12 cellular contexts compared by ENCODE assay signal in the genomic region with DNA sequence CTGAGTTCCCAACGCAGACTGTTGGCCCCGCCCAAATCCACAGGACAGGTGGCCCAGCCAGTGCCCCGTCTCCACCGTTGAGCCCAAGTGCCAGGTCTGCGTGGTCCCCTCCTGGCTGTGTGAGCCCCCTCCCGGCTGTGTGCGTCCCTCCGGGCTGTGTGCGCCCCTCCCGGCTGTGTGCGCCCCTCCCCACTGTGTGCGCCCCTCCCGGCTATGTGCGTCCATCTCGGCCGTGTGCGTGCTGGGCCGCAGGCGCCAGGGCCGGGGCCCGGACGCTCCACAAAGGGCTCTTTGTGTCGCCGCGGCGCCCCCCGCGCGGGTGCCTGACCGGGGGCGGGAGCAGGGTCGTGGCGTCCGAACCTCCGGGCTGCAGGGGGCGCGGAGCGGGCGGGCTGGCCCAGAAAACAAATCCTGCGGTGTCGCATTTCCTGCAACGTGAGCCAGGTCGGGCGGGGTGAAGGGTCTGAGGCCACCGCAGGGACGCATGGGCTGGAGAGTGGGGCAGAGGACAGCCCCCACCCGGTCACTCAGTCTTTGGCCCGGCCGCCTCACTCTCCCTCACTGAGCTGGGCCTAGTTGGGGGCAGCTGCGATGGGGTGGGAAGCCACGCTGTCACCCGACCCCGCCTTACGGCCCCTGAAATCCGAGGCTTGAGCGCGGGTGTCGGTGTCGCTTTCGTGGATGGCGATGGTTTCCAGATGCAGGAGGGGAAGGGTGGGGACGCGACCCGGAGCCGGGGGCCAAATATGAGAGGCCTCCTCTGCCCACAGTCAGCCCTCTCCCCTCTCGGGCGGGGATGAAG. TPM values are rescaled to one million over a fixed set of nuclear protein-coding genes. Genes with fewer than 3 reads are reported as not detected.
DNase-seq lines count a peak whose midpoint lies in the region; ATAC-seq, FAIRE-seq and TF ChIP-seq lines count a peak whose summit lies in the region.
"Had no signal": no experiment of that assay in that cellular context is flagged by ENCODE, and none has a peak within 500 bp of the region (broad histone marks: within the 10 kb centered on the region; RNA-seq: fewer than 3 reads in every experiment).

No MANE protein-coding gene starts in this region.

- H3K36me3 ChIP-seq in Caco-2 (ENCODE audit: control insufficient read depth, insufficient read depth, low read length) (no peaks in the 10 kb centered on the region), HUES64 (ENCODE audit: insufficient read depth, low read length) (no peaks in the 10 kb centered on the region), K562 (ENCODE audit: control insufficient read depth, insufficient read depth, low read length) (no peaks in the 10 kb centered on the region; the same call in 2 of the 3 replicates), mucosa of descending colon (ENCODE audit: low read depth) (no peaks in the 10 kb centered on the region), small intestine (ENCODE audit: control insufficient read depth in 2 of 2, insufficient read depth in 2 of 2, low read length in 2 of 2) (no peaks in the 10 kb centered on the region)
- H3K36me3 ChIP-seq: left lung, upper lobe of left lung had no signal

- H3K9ac ChIP-seq in HUES64 (ENCODE audit: low read depth, low read length) (peak overlapping the region; percentile 43), K562 (ENCODE audit: insufficient read depth in 1 of 2, low read depth in 2 of 2, low read length in 2 of 2) (peak overlapping the region in 1 of 2 experiments; percentile 45; a peak in 1 of 4 replicates)

- TF ChIP-seq RAD21 in K562 (CRISPR knock-in tag; conservative IDR thresholded peaks at IDR 0.05 in 1 of 2, IDR thresholded peaks at IDR 0.05 in 1 of 2), result no peak

- intact Hi-C loops in Caco-2 (cut with micrococcal nuclease; ENCODE audit: unreplicated experiment) (no loop called here), K562 (cut with micrococcal nuclease) (no loop called here), mucosa of descending colon (cut with DNase I, micrococcal nuclease) (no loop called here)

- FAIRE-seq in K562 (lab: Jason Lieb, UNC) (peak; percentile 51), small intestine (lab: Jason Lieb, UNC) (no peak)
- FAIRE-seq: G401.6 had no signal

- no peak overlapping the region for H3K27ac Mint-ChIP-seq in Caco-2 (ENCODE audit: unreplicated experiment)

- H3K9me3 ChIP-seq in Caco-2 (no peaks in the 10 kb centered on the region), HUES64 (ENCODE audit: insufficient read depth, low read depth, low read length) (no peaks in the 10 kb centered on the region), K562 (replicated peaks; ENCODE audit: control insufficient read depth, insufficient read depth, low read depth, low read length) (no peaks in the 10 kb centered on the region), mucosa of descending colon (no peaks in the 10 kb centered on the region), small intestine (ENCODE audit: control insufficient read depth, low read depth) (no peaks in the 10 kb centered on the region)
- H3K9me3 ChIP-seq: left lung, upper lobe of left lung had no signal

- ATAC-seq in K562 (0 out of 3 replicates have a peak, but pooled peaks have one; percentile 4), mucosa of descending colon (no peak)

- H3K4me1 Mint-ChIP-seq in Caco-2 (ENCODE audit: low read depth, unreplicated experiment), result peaks cover 9% of the 10 kb centered on the region

- DNase-seq in Caco-2 (no peak), K562 (ENCODE audit: extremely low read depth in 1 of 4, low spot score in 3 of 4) (no peak), mucosa of descending colon (peak; percentile 56 to 70 (median 67)), putamen (ENCODE audit: low spot score) (no peak), small intestine (no peak), NCI-H187 treated with DMSO at 0.1 percent for 48 hours (lab: John Stamatoyannopoulos, UW) (no peak)
- no peak for DNase-seq in activated CD4-positive, alpha-beta T cell treated with anti-CD3 and anti-CD28 coated beads for 4 hours
- DNase-seq: NCI-H1048 had no signal

- H3K27ac ChIP-seq in HUES64 (ENCODE audit: low read depth, low read length) (peak overlapping the region; percentile 49; the same call in 1 of the 2 replicates), K562 (ENCODE audit: extremely low read depth, low read depth, low read length) (no peak overlapping the region), small intestine (ENCODE audit: low read depth in 1 of 2, low read length in 1 of 2) (no peak overlapping the region)
- H3K27ac ChIP-seq: left lung, upper lobe of left lung had no signal

- CTCF ChIA-PET in Caco-2 (lab: Charles Lee) (no interaction called here), K562 (lab: Yijun Ruan, JAX; ENCODE audit: low intra/inter-chr PET ratio) (no interaction called here)

- in situ Hi-C loops in K562 (cut with MboI), result no loop called here

- peaks cover 5% of the 10 kb centered on the region for H3K9me1 ChIP-seq in K562 (ENCODE audit: control insufficient read depth, insufficient read depth, low read length)

- BruUV-seq in Caco-2 (replicated peaks; lab: Mats Ljungman, UMichigan) (no TSS peak), K562 (replicated peaks; lab: Mats Ljungman, UMichigan) (no TSS peak)

- H4K20me1 ChIP-seq in K562 (replicated peaks; ENCODE audit: control insufficient read depth, insufficient read depth, low read length), result peaks cover 27% of the 10 kb centered on the region

- H3K27me3 Mint-ChIP-seq in Caco-2 (ENCODE audit: insufficient read depth, unreplicated experiment), result no peaks in the 10 kb centered on the region

- no peak overlapping the region for H3K4me2 ChIP-seq in K562 (ENCODE audit: insufficient read depth, low read length)

- no peak for TF ChIP-seq POLR2A in K562 (conservative IDR thresholded peaks at IDR 0.05)

- H3K79me2 ChIP-seq in K562 (ENCODE audit: control insufficient read depth, insufficient read depth, low read length), result no peaks in the 10 kb centered on the region

- H3K4me3 Mint-ChIP-seq in Caco-2 (ENCODE audit: unreplicated experiment), result peak overlapping the region; percentile 40

- peaks cover 7% of the 10 kb centered on the region for H3K4me1 ChIP-seq in Caco-2
- H3K4me1 ChIP-seq in HUES64 (ENCODE audit: insufficient read depth, low read length), result peaks cover 10% of the 10 kb centered on the region; the same call in 1 of the 2 replicates
- H3K4me1 ChIP-seq in K562 (replicated peaks in 1 of 2; ENCODE audit: control insufficient read depth in 2 of 2, insufficient read depth in 2 of 2, low read length in 2 of 2), result peaks cover 0 to 58% of the 10 kb centered on the region in 2 experiments; a peak in 2 of 5 replicates
- H3K4me1 ChIP-seq in mucosa of descending colon (ENCODE audit: low read depth), result peaks cover 28% of the 10 kb centered on the region
- H3K4me1 ChIP-seq in small intestine (ENCODE audit: control insufficient read depth in 2 of 2, insufficient read depth in 1 of 2, low read depth in 1 of 2, low read length in 1 of 2), result no peaks in the 10 kb centered on the region

- H2AFZ ChIP-seq in K562 (ENCODE audit: low read depth, low read length), result no peak overlapping the region

- H3K4me3 ChIP-seq in Caco-2 (ENCODE audit: low read depth, low read length), result no peak overlapping the region; the same call in 1 of the 2 replicates
- H3K4me3 ChIP-seq in HUES64 (ENCODE audit: low read length), result peak overlapping the region; percentile 57
- 0 out of 2 replicates have a peak overlapping the region, but pooled peaks have one; percentile 11 for H3K4me3 ChIP-seq in K562
- no peak overlapping the region for H3K4me3 ChIP-seq in mucosa of descending colon
- H3K4me3 ChIP-seq in small intestine (ENCODE audit: low read depth in 1 of 2, low read length in 2 of 2), result peak overlapping the region in 1 of 2 donors; percentile 54
- H3K4me3 ChIP-seq: left lung had no signal

- TF ChIP-seq CTCF in Caco-2 (IDR thresholded peaks at IDR 0.05; ENCODE audit: insufficient read depth in 1 of 2, low read depth in 1 of 2, low read length in 1 of 2, severe bottlenecking in 1 of 2, unreplicated experiment in 1 of 2), result no peak
- no peak for TF ChIP-seq CTCF in K562 (IDR thresholded peaks at IDR 0.05 in 2 of 3, conservative IDR thresholded peaks at IDR 0.05 in 1 of 3; ENCODE audit: insufficient read depth in 2 of 3, low read depth in 1 of 3, low read length in 3 of 3)
- TF ChIP-seq CTCF in mucosa of descending colon (IDR thresholded peaks at IDR 0.05), result no peak

- no peaks in the 10 kb centered on the region for H3K36me3 Mint-ChIP-seq in Caco-2 (ENCODE audit: insufficient read depth, unreplicated experiment)

- 2% methylated on average over 67 of the region's 67 CpGs for WGBS in HUES64
- WGBS in K562 (ENCODE audit: insufficient coverage, low coverage, missing lambda C conversion rate), result 7% methylated on average over 66 of the region's 67 CpGs
- 2 to 3% (median 3%) methylated on average over 51 to 67 of the region's 67 CpGs for WGBS in small intestine, 3 donors

- TF ChIP-seq EP300 in K562 (IDR thresholded peaks at IDR 0.05; ENCODE audit: low read length), result no peak

- H3K9me3 Mint-ChIP-seq in Caco-2 (ENCODE audit: unreplicated experiment), result no peaks in the 10 kb centered on the region

- H3K27me3 ChIP-seq in Caco-2 (replicated peaks; ENCODE audit: control insufficient read depth, insufficient read depth, low read length), result no peaks in the 10 kb centered on the region
- H3K27me3 ChIP-seq in HUES64 (ENCODE audit: insufficient read depth, low read length), result peaks cover 42% of the 10 kb centered on the region
- H3K27me3 ChIP-seq in K562 (ENCODE audit: control insufficient read depth in 2 of 2, insufficient read depth in 2 of 2, low read length in 2 of 2), result peaks cover 58 to 81% of the 10 kb centered on the region in 2 experiments
- peaks cover 0 to 17% of the 10 kb centered on the region in 2 donors for H3K27me3 ChIP-seq in small intestine (ENCODE audit: control insufficient read depth in 2 of 2, insufficient read depth in 2 of 2, low read length in 2 of 2)

- POLR2A ChIA-PET in Caco-2 (lab: Charles Lee) (no interaction called here), K562 (lab: Yijun Ruan, JAX) (no interaction called here)

RNA-seq across cellular contexts. Expression of a gene that starts 18.8 kb away (rescaled TPM):
- total RNA-seq in Caco-2 (2022), result 15.0 and 16.3 TPM in 2 replicates
- polyA plus RNA-seq in HUES64 (2013, experiment 1 of 2), result 7.2 TPM
- polyA plus RNA-seq in HUES64 (2013, experiment 2 of 2), result 9.2 TPM
- 2.3 TPM in 1 of 2 replicates, not detected in the other for total RNA-seq in K562 (2011; cell fraction: chromatin; rRNA removed; ENCODE audit: low replicate concordance)
- total RNA-seq in K562 (2011; cell fraction: nucleolus; rRNA removed), result 0.26 and 2.2 TPM in 2 replicates
- 1.2 and 1.6 TPM in 2 replicates for total RNA-seq in K562 (2011; cell fraction: nucleoplasm; rRNA removed)
- total RNA-seq in K562 (2014; rRNA removed), result not detected in 2 replicates
- total RNA-seq in K562 (2014; rRNA removed; fragmentation: Illumina TruSeq; extraction: Trizol), result not detected in 2 replicates
- not detected in 2 replicates for total RNA-seq in K562 (2015; rRNA removed; fragmentation: Illumina TruSeq; extraction: Trizol)
- 0.49 and 0.89 TPM in 2 replicates for total RNA-seq in K562 (2021)
- polyA plus RNA-seq in K562 (2011; rRNA removed), result 0.14 and 0.24 TPM in 2 replicates
- 0.16 and 0.30 TPM in 2 replicates for polyA plus RNA-seq in K562 (2011; cell fraction: cytosol; rRNA removed)
- polyA plus RNA-seq in K562 (2011; cell fraction: nucleus; rRNA removed), result 0.90 and 2.6 TPM in 2 replicates
- polyA plus RNA-seq in K562 (2012), result 0.10 and 0.14 TPM in 2 replicates
- polyA plus RNA-seq in K562 (2014; fragmentation: Illumina TruSeq; extraction: Trizol), result not detected in 2 replicates
- polyA plus RNA-seq in K562 (2014; fragmentation: Nextera tagmentation; extraction: Ambion mirVana), result not detected
- not detected in 2 replicates for polyA plus RNA-seq in K562 (2014; rRNA removed)
- not detected in 2 replicates for polyA minus RNA-seq in K562 (2011; rRNA and poly(A)+ RNA removed)
- polyA minus RNA-seq in K562 (2011; cell fraction: cytosol; rRNA and poly(A)+ RNA removed), result not detected in 2 replicates
- 0.13 TPM in 1 of 2 replicates, not detected in the other for polyA minus RNA-seq in K562 (2011; cell fraction: nucleus; rRNA and poly(A)+ RNA removed)
- 10 to 100 TPM; 18.3 to 45.1 (median 35.3) TPM for total RNA-seq in mucosa of descending colon
- 10 to 100 TPM; 23.0 to 43.2 (median 23.3) TPM for polyA plus RNA-seq in small intestine

RNA-seq across cellular contexts. Expression of a gene that starts 22.6 kb away (rescaled TPM):
- total RNA-seq in Caco-2 (2022) (14.9 and 16.3 TPM in 2 replicates), K562 (2014; rRNA removed) (0.36 and 0.45 TPM in 2 replicates), K562 (2014; rRNA removed; fragmentation: Illumina TruSeq; extraction: Trizol) (0.07 TPM in 1 of 2 replicates, not detected in the other), K562 (2015; rRNA removed; fragmentation: Illumina TruSeq; extraction: Trizol) (0.15 TPM in 1 of 2 replicates, not detected in the other), K562 (2021) (1.2 and 1.7 TPM in 2 replicates), mucosa of descending colon (100 to 1,000 TPM in 2 of 3 donors, 10 to 100 TPM in 1; 65.7 to 137 (median 124) TPM)
- 5.8 TPM for polyA plus RNA-seq in HUES64 (2013, experiment 1 of 2)
- polyA plus RNA-seq in HUES64 (2013, experiment 2 of 2), result 9.5 TPM
- total RNA-seq in K562 (2011; cell fraction: chromatin; rRNA removed; ENCODE audit: low replicate concordance), result 1.6 and 6.0 TPM in 2 replicates
- 4.0 and 4.7 TPM in 2 replicates for total RNA-seq in K562 (2011; cell fraction: nucleolus; rRNA removed)
- total RNA-seq in K562 (2011; cell fraction: nucleoplasm; rRNA removed), result 1.8 and 2.4 TPM in 2 replicates
- polyA plus RNA-seq in K562 (2011; rRNA removed) (0.54 and 2.9 TPM in 2 replicates), K562 (2014; fragmentation: Illumina TruSeq; extraction: Trizol) (0.07 and 0.11 TPM in 2 replicates), K562 (2014; fragmentation: Nextera tagmentation; extraction: Ambion mirVana) (not detected), K562 (2014; rRNA removed) (0.65 and 2.9 TPM in 2 replicates), small intestine (100 to 1,000 TPM in 2 of 3 donors, 10 to 100 TPM in 1; 83.5 to 336 (median 235) TPM)
- polyA plus RNA-seq in K562 (2011; cell fraction: cytosol; rRNA removed), result 1.2 and 1.9 TPM in 2 replicates
- polyA plus RNA-seq in K562 (2011; cell fraction: nucleus; rRNA removed), result 9.2 and 25.5 TPM in 2 replicates
- polyA plus RNA-seq in K562 (2012), result 2.0 and 5.0 TPM in 2 replicates
- polyA minus RNA-seq in K562 (2011; rRNA and poly(A)+ RNA removed), result 0.11 TPM in 1 of 2 replicates, not detected in the other
- 0.95 and 3.8 TPM in 2 replicates for polyA minus RNA-seq in K562 (2011; cell fraction: cytosol; rRNA and poly(A)+ RNA removed)
- polyA minus RNA-seq in K562 (2011; cell fraction: nucleus; rRNA and poly(A)+ RNA removed), result 3.4 and 3.5 TPM in 2 replicates

RNA-seq across cellular contexts. Expression of a gene that starts 27.5 kb away (rescaled TPM):
- total RNA-seq in Caco-2 (2022), result 0.37 and 0.91 TPM in 2 replicates
- 0.10 TPM for polyA plus RNA-seq in HUES64 (2013, experiment 1 of 2)
- 1.3 TPM for polyA plus RNA-seq in HUES64 (2013, experiment 2 of 2)
- 0.65 and 0.90 TPM in 2 replicates for total RNA-seq in K562 (2011; cell fraction: chromatin; rRNA removed; ENCODE audit: low replicate concordance)
- total RNA-seq in K562 (2011; cell fraction: nucleolus; rRNA removed), result 0.53 and 1.7 TPM in 2 replicates
- 0.53 and 0.66 TPM in 2 replicates for total RNA-seq in K562 (2011; cell fraction: nucleoplasm; rRNA removed)
- 0.04 and 0.05 TPM in 2 replicates for total RNA-seq in K562 (2014; rRNA removed)
- 0.07 TPM in 1 of 2 replicates, not detected in the other for total RNA-seq in K562 (2014; rRNA removed; fragmentation: Illumina TruSeq; extraction: Trizol)
- not detected in 2 replicates for total RNA-seq in K562 (2015; rRNA removed; fragmentation: Illumina TruSeq; extraction: Trizol)
- 0.18 TPM in 1 of 2 replicates, not detected in the other for total RNA-seq in K562 (2021)
- polyA plus RNA-seq in K562 (2011; rRNA removed), result 0.08 and 0.15 TPM in 2 replicates
- polyA plus RNA-seq in K562 (2011; cell fraction: cytosol; rRNA removed), result 0.21 and 0.25 TPM in 2 replicates
- 0.25 and 0.80 TPM in 2 replicates for polyA plus RNA-seq in K562 (2011; cell fraction: nucleus; rRNA removed)
- 0.08 TPM in 1 of 2 replicates, not detected in the other for polyA plus RNA-seq in K562 (2012)
- 0.06 TPM in 2 replicates for polyA plus RNA-seq in K562 (2014; fragmentation: Illumina TruSeq; extraction: Trizol)
- polyA plus RNA-seq in K562 (2014; fragmentation: Nextera tagmentation; extraction: Ambion mirVana), result not detected
- not detected in 2 replicates for polyA plus RNA-seq in K562 (2014; rRNA removed)
- polyA minus RNA-seq in K562 (2011; rRNA and poly(A)+ RNA removed), result 0.30 and 0.32 TPM in 2 replicates
- 0.91 TPM in 1 of 2 replicates, not detected in the other for polyA minus RNA-seq in K562 (2011; cell fraction: cytosol; rRNA and poly(A)+ RNA removed)
- polyA minus RNA-seq in K562 (2011; cell fraction: nucleus; rRNA and poly(A)+ RNA removed), result 0.11 and 0.81 TPM in 2 replicates
- 10 to 100 TPM in 2 of 3 donors, 1 to 10 TPM in 1; 8.6 to 23.0 (median 22.4) TPM for total RNA-seq in mucosa of descending colon
- 1 to 10 TPM in 2 of 3 donors, under 1 TPM in 1; 0.55 to 2.2 (median 1.1) TPM for polyA plus RNA-seq in small intestine

RNA-seq across cellular contexts. Expression of a gene that starts 44.2 kb away (rescaled TPM):
- total RNA-seq in Caco-2 (2022), result 11.6 and 12.2 TPM in 2 replicates
- polyA plus RNA-seq in HUES64 (2013, experiment 1 of 2), result 7.3 TPM
- polyA plus RNA-seq in HUES64 (2013, experiment 2 of 2), result 9.9 TPM
- total RNA-seq in K562 (2011; cell fraction: chromatin; rRNA removed; ENCODE audit: low replicate concordance), result 0.51 and 2.5 TPM in 2 replicates
- total RNA-seq in K562 (2011; cell fraction: nucleolus; rRNA removed), result 1.4 and 1.5 TPM in 2 replicates
- 0.88 and 0.99 TPM in 2 replicates for total RNA-seq in K562 (2011; cell fraction: nucleoplasm; rRNA removed)
- total RNA-seq in K562 (2014; rRNA removed), result 0.05 and 0.20 TPM in 2 replicates
- total RNA-seq in K562 (2014; rRNA removed; fragmentation: Illumina TruSeq; extraction: Trizol), result 0.04 TPM in 1 of 2 replicates, not detected in the other
- total RNA-seq in K562 (2015; rRNA removed; fragmentation: Illumina TruSeq; extraction: Trizol), result not detected in 2 replicates
- 0.29 TPM in 2 replicates for total RNA-seq in K562 (2021)
- 0.11 and 0.16 TPM in 2 replicates for polyA plus RNA-seq in K562 (2011; rRNA removed)
- polyA plus RNA-seq in K562 (2011; cell fraction: cytosol; rRNA removed), result 0.06 and 0.49 TPM in 2 replicates
- 0.94 and 1.8 TPM in 2 replicates for polyA plus RNA-seq in K562 (2011; cell fraction: nucleus; rRNA removed)
- 0.04 and 0.07 TPM in 2 replicates for polyA plus RNA-seq in K562 (2012)
- 0.07 and 0.12 TPM in 2 replicates for polyA plus RNA-seq in K562 (2014; fragmentation: Illumina TruSeq; extraction: Trizol)
- polyA plus RNA-seq in K562 (2014; fragmentation: Nextera tagmentation; extraction: Ambion mirVana), result not detected
- 0.13 and 0.26 TPM in 2 replicates for polyA plus RNA-seq in K562 (2014; rRNA removed)
- polyA minus RNA-seq in K562 (2011; rRNA and poly(A)+ RNA removed), result 0.12 and 0.14 TPM in 2 replicates
- 0.29 TPM in 1 of 2 replicates, not detected in the other for polyA minus RNA-seq in K562 (2011; cell fraction: cytosol; rRNA and poly(A)+ RNA removed)
- polyA minus RNA-seq in K562 (2011; cell fraction: nucleus; rRNA and poly(A)+ RNA removed), result 1.2 TPM in 2 replicates
- 10 to 100 TPM; 20.1 to 32.9 (median 20.2) TPM for total RNA-seq in mucosa of descending colon
- polyA plus RNA-seq in small intestine, result 10 to 100 TPM in 1 of 3 donors, 1 to 10 TPM in 2; 2.4 to 10.5 (median 3.8) TPM

RNA-seq across cellular contexts. Expression of a gene that starts 53.6 kb away (rescaled TPM):
- total RNA-seq in Caco-2 (2022) (179 and 221 TPM in 2 replicates), K562 (2014; rRNA removed) (53.3 and 72.0 TPM in 2 replicates), K562 (2014; rRNA removed; fragmentation: Illumina TruSeq; extraction: Trizol) (8.7 and 11.6 TPM in 2 replicates), K562 (2015; rRNA removed; fragmentation: Illumina TruSeq; extraction: Trizol) (27.1 and 28.4 TPM in 2 replicates), K562 (2021) (92.6 and 95.5 TPM in 2 replicates), mucosa of descending colon (10 to 100 TPM; 37.9 to 60.1 (median 42.7) TPM)
- polyA plus RNA-seq in HUES64 (2013, experiment 1 of 2), result 126 TPM
- 125 TPM for polyA plus RNA-seq in HUES64 (2013, experiment 2 of 2)
- total RNA-seq in K562 (2011; cell fraction: chromatin; rRNA removed; ENCODE audit: low replicate concordance), result 14.3 and 31.3 TPM in 2 replicates
- 25.8 and 25.9 TPM in 2 replicates for total RNA-seq in K562 (2011; cell fraction: nucleolus; rRNA removed)
- total RNA-seq in K562 (2011; cell fraction: nucleoplasm; rRNA removed), result 17.4 and 20.6 TPM in 2 replicates
- polyA plus RNA-seq in K562 (2011; rRNA removed) (37.2 and 76.6 TPM in 2 replicates), K562 (2014; fragmentation: Illumina TruSeq; extraction: Trizol) (50.7 and 89.2 TPM in 2 replicates), K562 (2014; fragmentation: Nextera tagmentation; extraction: Ambion mirVana) (10 to 100 TPM in 1 of 2 experiments, 1 to 10 TPM in 1; 7.0 to 10.0 TPM), K562 (2014; rRNA removed) (57.2 and 63.1 TPM in 2 replicates), small intestine (10 to 100 TPM; 63.5 to 93.8 (median 83.9) TPM)
- 57.9 and 66.6 TPM in 2 replicates for polyA plus RNA-seq in K562 (2011; cell fraction: cytosol; rRNA removed)
- 28.1 and 31.8 TPM in 2 replicates for polyA plus RNA-seq in K562 (2011; cell fraction: nucleus; rRNA removed)
- polyA plus RNA-seq in K562 (2012), result 61.5 and 86.0 TPM in 2 replicates
- 28.7 and 34.8 TPM in 2 replicates for polyA minus RNA-seq in K562 (2011; rRNA and poly(A)+ RNA removed)
- 26.1 and 36.3 TPM in 2 replicates for polyA minus RNA-seq in K562 (2011; cell fraction: cytosol; rRNA and poly(A)+ RNA removed)
- polyA minus RNA-seq in K562 (2011; cell fraction: nucleus; rRNA and poly(A)+ RNA removed), result 7.9 and 12.0 TPM in 2 replicates

Comparison
In these comparisons a context has a peak if more than half of its experiments do, and no peak if none do; other contexts are left out.
1. DNase-seq: peak in mucosa of descending colon (3 of 3); none in Caco-2 (0 of 2), K562 (0 of 4), putamen (single experiment), small intestine (single experiment), NCI-H187 treated with DMSO at 0.1 percent for 48 hours (single experiment) and activated CD4-positive, alpha-beta T cell treated with anti-CD3 and anti-CD28 coated beads for 4 hours (0 of 2).
2. H3K4me3 ChIP-seq: peak in HUES64 (single experiment) and K562 (single experiment); none in Caco-2 (single experiment) and mucosa of descending colon (single experiment).